ENCODE assay signal across 2 cellular contexts in the genomic region with DNA sequence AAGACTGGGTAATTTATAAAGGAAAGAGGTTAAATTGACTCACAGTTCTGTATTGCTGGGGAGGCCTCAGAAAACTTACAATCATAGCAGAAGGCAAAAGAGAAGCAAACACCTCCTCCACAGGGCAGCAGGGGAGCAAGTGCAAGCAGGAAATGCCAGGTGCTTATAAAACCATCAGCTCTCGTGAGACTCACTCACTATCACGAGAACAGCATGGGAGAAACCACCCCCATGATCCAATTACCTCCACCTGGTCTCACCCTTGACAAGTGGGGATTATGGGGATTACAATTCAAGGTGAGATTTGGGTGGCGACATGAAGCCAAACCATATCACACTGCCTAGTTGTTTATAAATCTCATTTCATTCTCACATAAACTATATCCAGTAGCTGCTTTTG.
TF ChIP-seq lines count a peak whose summit lies in the region.

No MANE protein-coding gene starts in this region.

TF ChIP-seq in HepG2, 621 proteins besides CTCF, POLR2A, EP300 and RAD21:
- TF ChIP-seq, protein P1, sequence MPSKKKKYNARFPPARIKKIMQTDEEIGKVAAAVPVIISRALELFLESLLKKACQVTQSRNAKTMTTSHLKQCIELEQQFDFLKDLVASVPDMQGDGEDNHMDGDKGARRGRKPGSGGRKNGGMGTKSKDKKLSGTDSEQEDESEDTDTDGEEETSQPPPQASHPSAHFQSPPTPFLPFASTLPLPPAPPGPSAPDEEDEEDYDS (CRISPR knock-in tag; IDR thresholded peaks at IDR 0.05), result peak; percentile 32; the same call in 1 of the 2 replicates
- TF ChIP-seq GTF3A (CRISPR knock-in tag; conservative IDR thresholded peaks at IDR 0.05) (no peak), ZEB1 (IDR thresholded peaks at IDR 0.05; ENCODE audit: insufficient replicate concordance, low read depth) (no peak), ZFP62 (CRISPR knock-in tag; IDR thresholded peaks at IDR 0.05) (no peak), CHD2 (IDR thresholded peaks at IDR 0.05; ENCODE audit: low read depth, low read length) (peak; percentile 83), KDM4B (CRISPR knock-in tag; IDR thresholded peaks at IDR 0.05) (no peak), ELF3 (CRISPR knock-in tag; IDR thresholded peaks at IDR 0.05) (0 out of 2 replicates have a peak, but pooled peaks have one; percentile 46), ZNF556 (CRISPR knock-in tag; IDR thresholded peaks at IDR 0.05; ENCODE audit: borderline replicate concordance) (no peak)
- TF ChIP-seq, protein P2, sequence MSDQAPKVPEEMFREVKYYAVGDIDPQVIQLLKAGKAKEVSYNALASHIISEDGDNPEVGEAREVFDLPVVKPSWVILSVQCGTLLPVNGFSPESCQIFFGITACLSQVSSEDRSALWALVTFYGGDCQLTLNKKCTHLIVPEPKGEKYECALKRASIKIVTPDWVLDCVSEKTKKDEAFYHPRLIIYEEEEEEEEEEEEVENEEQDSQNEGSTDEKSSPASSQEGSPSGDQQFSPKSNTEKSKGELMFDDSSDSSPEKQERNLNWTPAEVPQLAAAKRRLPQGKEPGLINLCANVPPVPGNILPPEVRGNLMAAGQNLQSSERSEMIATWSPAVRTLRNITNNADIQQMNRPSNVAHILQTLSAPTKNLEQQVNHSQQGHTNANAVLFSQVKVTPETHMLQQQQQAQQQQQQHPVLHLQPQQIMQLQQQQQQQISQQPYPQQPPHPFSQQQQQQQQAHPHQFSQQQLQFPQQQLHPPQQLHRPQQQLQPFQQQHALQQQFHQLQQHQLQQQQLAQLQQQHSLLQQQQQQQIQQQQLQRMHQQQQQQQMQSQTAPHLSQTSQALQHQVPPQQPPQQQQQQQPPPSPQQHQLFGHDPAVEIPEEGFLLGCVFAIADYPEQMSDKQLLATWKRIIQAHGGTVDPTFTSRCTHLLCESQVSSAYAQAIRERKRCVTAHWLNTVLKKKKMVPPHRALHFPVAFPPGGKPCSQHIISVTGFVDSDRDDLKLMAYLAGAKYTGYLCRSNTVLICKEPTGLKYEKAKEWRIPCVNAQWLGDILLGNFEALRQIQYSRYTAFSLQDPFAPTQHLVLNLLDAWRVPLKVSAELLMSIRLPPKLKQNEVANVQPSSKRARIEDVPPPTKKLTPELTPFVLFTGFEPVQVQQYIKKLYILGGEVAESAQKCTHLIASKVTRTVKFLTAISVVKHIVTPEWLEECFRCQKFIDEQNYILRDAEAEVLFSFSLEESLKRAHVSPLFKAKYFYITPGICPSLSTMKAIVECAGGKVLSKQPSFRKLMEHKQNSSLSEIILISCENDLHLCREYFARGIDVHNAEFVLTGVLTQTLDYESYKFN (CRISPR knock-in tag; conservative IDR thresholded peaks at IDR 0.05), result no peak

TF ChIP-seq in WTC11, 78 proteins besides CTCF, POLR2A, EP300 and RAD21 (continued from another document):
- TF ChIP-seq, protein P3, sequence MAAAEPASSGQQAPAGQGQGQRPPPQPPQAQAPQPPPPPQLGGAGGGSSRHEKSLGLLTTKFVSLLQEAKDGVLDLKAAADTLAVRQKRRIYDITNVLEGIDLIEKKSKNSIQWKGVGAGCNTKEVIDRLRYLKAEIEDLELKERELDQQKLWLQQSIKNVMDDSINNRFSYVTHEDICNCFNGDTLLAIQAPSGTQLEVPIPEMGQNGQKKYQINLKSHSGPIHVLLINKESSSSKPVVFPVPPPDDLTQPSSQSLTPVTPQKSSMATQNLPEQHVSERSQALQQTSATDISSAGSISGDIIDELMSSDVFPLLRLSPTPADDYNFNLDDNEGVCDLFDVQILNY (CRISPR knock-in tag; IDR thresholded peaks at IDR 0.05), result no peak
- no peak for TF ChIP-seq NR1H2 (CRISPR knock-in tag; IDR thresholded peaks at IDR 0.05)
- no peak for TF ChIP-seq JAZF1 (CRISPR knock-in tag; IDR thresholded peaks at IDR 0.05)
- TF ChIP-seq, protein P4, sequence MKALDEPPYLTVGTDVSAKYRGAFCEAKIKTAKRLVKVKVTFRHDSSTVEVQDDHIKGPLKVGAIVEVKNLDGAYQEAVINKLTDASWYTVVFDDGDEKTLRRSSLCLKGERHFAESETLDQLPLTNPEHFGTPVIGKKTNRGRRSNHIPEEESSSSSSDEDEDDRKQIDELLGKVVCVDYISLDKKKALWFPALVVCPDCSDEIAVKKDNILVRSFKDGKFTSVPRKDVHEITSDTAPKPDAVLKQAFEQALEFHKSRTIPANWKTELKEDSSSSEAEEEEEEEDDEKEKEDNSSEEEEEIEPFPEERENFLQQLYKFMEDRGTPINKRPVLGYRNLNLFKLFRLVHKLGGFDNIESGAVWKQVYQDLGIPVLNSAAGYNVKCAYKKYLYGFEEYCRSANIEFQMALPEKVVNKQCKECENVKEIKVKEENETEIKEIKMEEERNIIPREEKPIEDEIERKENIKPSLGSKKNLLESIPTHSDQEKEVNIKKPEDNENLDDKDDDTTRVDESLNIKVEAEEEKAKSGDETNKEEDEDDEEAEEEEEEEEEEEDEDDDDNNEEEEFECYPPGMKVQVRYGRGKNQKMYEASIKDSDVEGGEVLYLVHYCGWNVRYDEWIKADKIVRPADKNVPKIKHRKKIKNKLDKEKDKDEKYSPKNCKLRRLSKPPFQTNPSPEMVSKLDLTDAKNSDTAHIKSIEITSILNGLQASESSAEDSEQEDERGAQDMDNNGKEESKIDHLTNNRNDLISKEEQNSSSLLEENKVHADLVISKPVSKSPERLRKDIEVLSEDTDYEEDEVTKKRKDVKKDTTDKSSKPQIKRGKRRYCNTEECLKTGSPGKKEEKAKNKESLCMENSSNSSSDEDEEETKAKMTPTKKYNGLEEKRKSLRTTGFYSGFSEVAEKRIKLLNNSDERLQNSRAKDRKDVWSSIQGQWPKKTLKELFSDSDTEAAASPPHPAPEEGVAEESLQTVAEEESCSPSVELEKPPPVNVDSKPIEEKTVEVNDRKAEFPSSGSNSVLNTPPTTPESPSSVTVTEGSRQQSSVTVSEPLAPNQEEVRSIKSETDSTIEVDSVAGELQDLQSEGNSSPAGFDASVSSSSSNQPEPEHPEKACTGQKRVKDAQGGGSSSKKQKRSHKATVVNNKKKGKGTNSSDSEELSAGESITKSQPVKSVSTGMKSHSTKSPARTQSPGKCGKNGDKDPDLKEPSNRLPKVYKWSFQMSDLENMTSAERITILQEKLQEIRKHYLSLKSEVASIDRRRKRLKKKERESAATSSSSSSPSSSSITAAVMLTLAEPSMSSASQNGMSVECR (CRISPR knock-in tag; IDR thresholded peaks at IDR 0.05; ENCODE audit: borderline replicate concordance), result no peak
